ENCODE assay signal across 24 cellular contexts in genomic region chr11:24859801-24860300, GRCh38.
"Had no signal": no experiment of that assay in that cellular context is flagged by ENCODE, and none has a peak within 500 bp of the region (broad histone marks: within the 10 kb centered on the region; RNA-seq: fewer than 3 reads in every experiment).

No MANE protein-coding gene starts in this region.

- H3K9me3 ChIP-seq: neutrophil, psoas muscle, sigmoid colon, testis had no signal

- H3K27ac ChIP-seq: dorsolateral prefrontal cortex, esophagus muscularis mucosa, foreskin keratinocyte, gastroesophageal sphincter, heart left ventricle, hepatocyte, left lung, neutrophil, psoas muscle, sigmoid colon, testis, tibial artery had no signal

- H3K4me1 ChIP-seq: esophagus muscularis mucosa, foreskin keratinocyte, gastroesophageal sphincter, heart left ventricle, left lung, psoas muscle, sigmoid colon, testis, tibial artery had no signal

- H3K4me3 ChIP-seq: dorsolateral prefrontal cortex, esophagus muscularis mucosa, gastroesophageal sphincter, heart left ventricle, hepatocyte, left lung, mucosa of descending colon, psoas muscle, sigmoid colon, testis, tibial artery had no signal

- H3K4me2 ChIP-seq: hepatocyte had no signal

- H3K36me3 ChIP-seq: esophagus muscularis mucosa, gastroesophageal sphincter, heart left ventricle, left lung, neutrophil, sigmoid colon, tibial artery had no signal

- DNase-seq: dorsolateral prefrontal cortex; effector CD4-positive, alpha-beta T cell; endodermal cell; foreskin keratinocyte; heart left ventricle; left cardiac atrium; mesenchymal stem cell; naive B cell; psoas muscle; right cardiac atrium; sigmoid colon; stimulated activated CD4-positive, alpha-beta T cell treated with anti-CD3 and anti-CD28 coated beads, Interleukin-4, amount 100 ng/mL, for 4 hours; stimulated activated naive CD8-positive, alpha-beta T cell treated with anti-CD3 and anti-CD28 coated beads, Interleukin-15, Interleukin-2, amounts not matched to agents 100 U/mL and 50 U/mL, for 24 hours; substantia nigra; testis; tibial artery had no signal

- ATAC-seq: foreskin keratinocyte; gastroesophageal sphincter; heart left ventricle; left cardiac atrium; left lung; mucosa of descending colon; natural killer cell treated with Interleukin-12 subunit alpha and Interleukin-12 subunit beta and Interleukin-15 and Interleukin-18, amount 100 ng/mL, for 72 hours; psoas muscle; right cardiac atrium; stimulated activated memory B cell treated with anti-CD40 and anti-IgM and Interleukin-4, amounts not matched to agents 10 μg/mL and 1 μg/mL and 100 μg/mL, for 72 hours; stimulated activated naive CD8-positive, alpha-beta T cell treated with anti-CD3 and anti-CD28 coated beads, Interleukin-15, Interleukin-2, amounts not matched to agents 100 U/mL and 50 U/mL, for 24 hours had no signal

- H3K27me3 ChIP-seq: dorsolateral prefrontal cortex, esophagus muscularis mucosa, foreskin keratinocyte, gastroesophageal sphincter, heart left ventricle, hepatocyte, left lung, neutrophil, sigmoid colon, testis, tibial artery had no signal
